Comparison of ENCODE assay signal across 21 cellular contexts in genomic region chr2:231449503-231450054, GRCh38. TPM values are rescaled to one million over a fixed set of nuclear protein-coding genes. Genes with fewer than 3 reads are reported as not detected.
DNase-seq lines count a peak whose midpoint lies in the region; FAIRE-seq and TF ChIP-seq lines count a peak whose summit lies in the region.
"Had no signal": no experiment of that assay in that cellular context is flagged by ENCODE, and none has a peak within 500 bp of the region (broad histone marks: within the 10 kb centered on the region; RNA-seq: fewer than 3 reads in every experiment).

No MANE protein-coding gene starts in this region.

- no peak overlapping the region for H3K27ac ChIP-seq in spleen
- H3K27ac ChIP-seq: BLaER1, C4-2B had no signal

- BruUV-seq in Caco-2 (replicated peaks; lab: Mats Ljungman, UMichigan): no TSS peak

- CTCF ChIA-PET in Caco-2 (lab: Charles Lee): no interaction called here

- peaks cover 51% of the 10 kb centered on the region for H3K36me3 Mint-ChIP-seq in Caco-2 (ENCODE audit: insufficient read depth, unreplicated experiment)
- H3K36me3 Mint-ChIP-seq: CD4-positive, CD25-positive, alpha-beta regulatory T cell had no signal

- no peaks in the 10 kb centered on the region for H3K27me3 Mint-ChIP-seq in Caco-2 (ENCODE audit: insufficient read depth, unreplicated experiment)
- H3K27me3 Mint-ChIP-seq: B cell had no signal

- no peak for TF ChIP-seq POLR2A in spleen (IDR thresholded peaks at IDR 0.05)

- WGBS in spleen, 5 donors: 83 to 93% (median 87%) methylated on average over 4 of the region's 4 CpGs

- H3K27ac Mint-ChIP-seq in Caco-2 (ENCODE audit: unreplicated experiment): no peak overlapping the region
- H3K27ac Mint-ChIP-seq: B cell; CD4-positive, CD25-positive, alpha-beta regulatory T cell; CD8-positive, alpha-beta T cell; HFFc6 had no signal

- FAIRE-seq in G401.6 (lab: Jason Lieb, UNC): peak; percentile 49
- FAIRE-seq: D721Med, GM12892, H54 had no signal

- peak; percentile 41 for DNase-seq in NCI-H82 (lab: John Stamatoyannopoulos, UW)
- no peak for DNase-seq in NCI-H82 treated with DMSO at 0.1 percent for 48 hours (lab: John Stamatoyannopoulos, UW; ENCODE audit: unreplicated experiment)
- peak; percentile 58 for DNase-seq in NAMALWA (ENCODE audit: low spot score)
- DNase-seq in spleen: peak; percentile 1
- no peak for DNase-seq in Caco-2
- DNase-seq in effector CD8-positive, alpha-beta T cell (lab: John Stamatoyannopoulos, UW): no peak
- DNase-seq: CD4-positive, CD25-positive, alpha-beta regulatory T cell; CD8-positive, alpha-beta T cell; DMS153; DMS79 treated with DMSO at 0.1 percent for 48 hours; GOT3; HFFc6 had no signal

- no peak overlapping the region for H3K4me3 Mint-ChIP-seq in Caco-2 (ENCODE audit: unreplicated experiment)
- H3K4me3 Mint-ChIP-seq: B cell; CD4-positive, CD25-positive, alpha-beta regulatory T cell; CD8-positive, alpha-beta T cell; HFFc6 had no signal

- H3K4me1 Mint-ChIP-seq in Caco-2 (ENCODE audit: low read depth, unreplicated experiment): no peaks in the 10 kb centered on the region

- POLR2A ChIA-PET in Caco-2 (lab: Charles Lee): no interaction called here

- intact Hi-C loops in spleen (cut with DNase I; ENCODE audit: low total_unique reads): no loop called here
- intact Hi-C loops in Caco-2 (cut with micrococcal nuclease; ENCODE audit: unreplicated experiment): loop anchor here (5.0 kb wide), 2 partner anchors 37 to 347 kb away; no protein-coding TSS in a partner anchor

- H3K36me3 ChIP-seq in spleen: peaks cover 4 to 34% (median 21%) of the 10 kb centered on the region in 6 donors
- peaks cover 4% of the 10 kb centered on the region for H3K36me3 ChIP-seq in Caco-2 (ENCODE audit: control insufficient read depth, insufficient read depth, low read length)

- no peaks in the 10 kb centered on the region for H3K9me3 Mint-ChIP-seq in Caco-2 (ENCODE audit: unreplicated experiment)
- H3K9me3 Mint-ChIP-seq: CD4-positive, CD25-positive, alpha-beta regulatory T cell; CD8-positive, alpha-beta T cell; HFFc6 had no signal

- no peak for TF ChIP-seq CTCF in spleen (IDR thresholded peaks at IDR 0.05 in 8 of 11, conservative IDR thresholded peaks at IDR 0.05 in 3 of 11)
- TF ChIP-seq CTCF in Caco-2 (IDR thresholded peaks at IDR 0.05; ENCODE audit: insufficient read depth in 1 of 2, low read depth in 1 of 2, low read length in 1 of 2, severe bottlenecking in 1 of 2, unreplicated experiment in 1 of 2): no peak

- H3K4me1 ChIP-seq in spleen (peaks cover 0 to 14% (median 7%) of the 10 kb centered on the region in 6 donors), Caco-2 (no peaks in the 10 kb centered on the region)
- H3K4me1 ChIP-seq: BLaER1, HAP-1 had no signal

- H3K4me3 ChIP-seq in spleen (no peak overlapping the region), Caco-2 (ENCODE audit: low read depth, low read length) (no peak overlapping the region)
- H3K4me3 ChIP-seq: BLaER1, HAP-1 had no signal

- H3K27me3 ChIP-seq in spleen (replicated peaks in 1 of 7) (no peaks in the 10 kb centered on the region), Caco-2 (replicated peaks; ENCODE audit: control insufficient read depth, insufficient read depth, low read length) (no peaks in the 10 kb centered on the region)
- H3K27me3 ChIP-seq: BLaER1 had no signal

- H3K9me3 ChIP-seq in spleen (no peaks in the 10 kb centered on the region), Caco-2 (no peaks in the 10 kb centered on the region)
- H3K9me3 ChIP-seq: BLaER1, HAP-1 had no signal

RNA-seq across cellular contexts. Expression of gene NCL, which starts 14.7 kb away (rescaled TPM):
- total RNA-seq in spleen: 100 to 1,000 TPM; 133 to 424 (median 306) TPM
- polyA plus RNA-seq in spleen: 100 to 1,000 TPM; 113 to 161 (median 152) TPM
- 608 and 612 TPM in 2 replicates for total RNA-seq in Caco-2 (2022)

RNA-seq across cellular contexts. Expression of gene B3GNT7, which starts 54.1 kb away (rescaled TPM):
- total RNA-seq in spleen (10 to 100 TPM; 10.7 to 17.5 (median 11.9) TPM), Caco-2 (2022) (2.7 and 3.6 TPM in 2 replicates)
- polyA plus RNA-seq in spleen: 1 to 10 TPM in 2 of 3 donors, under 1 TPM in 1; 0.96 to 1.7 (median 1.4) TPM
- total RNA-seq: A172; CD4-positive, CD25-positive, alpha-beta regulatory T cell had no signal
- polyA plus RNA-seq: CD4-positive, CD25-positive, alpha-beta regulatory T cell had no signal

Comparison
In these comparisons a context has a peak if more than half of its experiments do, and no peak if none do; other contexts are left out.
1. DNase-seq: peak in NCI-H82 (single experiment), NAMALWA (single experiment) and spleen (single experiment); none in NCI-H82 treated with DMSO at 0.1 percent for 48 hours (single experiment), Caco-2 (0 of 2) and effector CD8-positive, alpha-beta T cell (single experiment).